Comparison of ENCODE assay signal across 10 cellular contexts in the genomic region with DNA sequence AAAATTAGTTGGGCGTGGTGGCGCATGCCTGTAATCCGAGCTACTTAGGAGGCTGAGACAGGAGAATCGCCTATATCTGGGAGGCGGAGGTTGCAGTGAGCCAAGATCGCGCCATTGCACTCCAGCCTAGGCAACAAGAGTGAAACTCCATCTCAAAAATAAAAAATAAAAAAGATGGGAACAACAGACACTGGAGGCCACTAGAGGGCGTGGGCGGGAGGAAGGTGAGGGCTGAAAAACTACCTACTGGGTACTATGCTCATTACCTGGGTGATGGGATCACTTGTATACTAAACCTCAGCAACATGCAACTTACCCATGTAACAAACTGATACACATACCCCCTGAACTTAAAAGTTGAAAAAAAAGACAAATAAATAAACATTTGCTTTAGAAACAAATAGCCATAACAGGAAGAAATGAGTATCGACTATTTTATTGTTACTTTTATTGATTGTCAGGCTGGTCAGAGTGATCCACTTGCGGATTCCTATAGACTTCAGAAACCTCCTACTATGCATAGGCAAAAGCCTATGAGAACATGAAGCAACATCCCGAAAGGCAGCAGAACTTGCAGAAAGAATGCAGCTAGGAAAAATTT.
DNase-seq lines count a peak whose midpoint lies in the region; ATAC-seq, FAIRE-seq and TF ChIP-seq lines count a peak whose summit lies in the region.
"Had no signal": no experiment of that assay in that cellular context is flagged by ENCODE, and none has a peak within 500 bp of the region (broad histone marks: within the 10 kb centered on the region; RNA-seq: fewer than 3 reads in every experiment).

No MANE protein-coding gene starts in this region.

- H3K27ac Mint-ChIP-seq in activated CD8-positive, alpha-beta memory T cell treated with anti-CD3 and anti-CD28 coated beads, Interleukin-2, amount 10 ng/mL, durations not matched to agents 7 days and 5 days, result no peak overlapping the region
- no peak overlapping the region for H3K27ac Mint-ChIP-seq in progenitor cell of endocrine pancreas
- H3K27ac Mint-ChIP-seq: activated naive CD4-positive, alpha-beta T cell treated with anti-CD3 and anti-CD28 coated beads, Interleukin-2, amount 50 U/mL, for 24 hours had no signal

- TF ChIP-seq CTCF in bronchial epithelial cell (IDR thresholded peaks at IDR 0.05; ENCODE audit: insufficient read depth, low read length, severe bottlenecking), result peak; percentile 56
- TF ChIP-seq CTCF in progenitor cell of endocrine pancreas (IDR thresholded peaks at IDR 0.05; ENCODE audit: unreplicated experiment), result peak; percentile 51

- CTCF ChIA-PET in activated CD8-positive, alpha-beta memory T cell treated with anti-CD3 and anti-CD28 coated beads, Interleukin-2, amount 10 ng/mL, durations not matched to agents 7 days and 5 days (lab: Charles Lee), result interaction anchor here (0.7 to 5.5 kb wide), 8 partner anchors 8 to 75 kb away, joined by 3 to 41 read pairs (median 4); no protein-coding TSS in a partner anchor

- H3K4me1 Mint-ChIP-seq in activated CD8-positive, alpha-beta memory T cell treated with anti-CD3 and anti-CD28 coated beads, Interleukin-2, amount 10 ng/mL, durations not matched to agents 7 days and 5 days, result peaks cover 18% of the 10 kb centered on the region
- no peaks in the 10 kb centered on the region for H3K4me1 Mint-ChIP-seq in progenitor cell of endocrine pancreas (ENCODE audit: low read depth)

- FAIRE-seq in bronchial epithelial cell (lab: Jason Lieb, UNC), result no peak

- no peak overlapping the region for H3K4me3 Mint-ChIP-seq in activated CD8-positive, alpha-beta memory T cell treated with anti-CD3 and anti-CD28 coated beads, Interleukin-2, amount 10 ng/mL, durations not matched to agents 7 days and 5 days
- H3K4me3 Mint-ChIP-seq in progenitor cell of endocrine pancreas (ENCODE audit: low read depth), result no peak overlapping the region
- H3K4me3 Mint-ChIP-seq: activated naive CD4-positive, alpha-beta T cell treated with anti-CD3 and anti-CD28 coated beads, Interleukin-2, amount 50 U/mL, for 24 hours had no signal

- no peak for ATAC-seq in activated CD8-positive, alpha-beta memory T cell treated with anti-CD3 and anti-CD28 coated beads, Interleukin-2, amount 10 ng/mL, durations not matched to agents 7 days and 5 days
- no peak for ATAC-seq in sciatic nerve

- H3K9me3 Mint-ChIP-seq in activated CD8-positive, alpha-beta memory T cell treated with anti-CD3 and anti-CD28 coated beads, Interleukin-2, amount 10 ng/mL, durations not matched to agents 7 days and 5 days (ENCODE audit: low read depth), result peaks cover 2% of the 10 kb centered on the region
- H3K9me3 Mint-ChIP-seq in progenitor cell of endocrine pancreas (ENCODE audit: low read depth), result peaks cover 3% of the 10 kb centered on the region
- H3K9me3 Mint-ChIP-seq: activated naive CD4-positive, alpha-beta T cell treated with anti-CD3 and anti-CD28 coated beads, Interleukin-2, amount 50 U/mL, for 24 hours had no signal

- H3K4me3 ChIP-seq in bronchial epithelial cell (ENCODE audit: low read depth, low read length), result no peak overlapping the region

- peak; percentile 44 for DNase-seq in activated CD8-positive, alpha-beta memory T cell treated with anti-CD3 and anti-CD28 coated beads, Interleukin-2, amount 50 U/mL, for 4 hours
- DNase-seq in activated CD8-positive, alpha-beta memory T cell treated with anti-CD3 and anti-CD28 coated beads, Interleukin-2, amount 10 ng/mL, durations not matched to agents 7 days and 5 days, result no peak
- DNase-seq in NAMALWA (ENCODE audit: low spot score) (peak; percentile 46), bronchial epithelial cell (ENCODE audit: low read depth) (peak; percentile 7), progenitor cell of endocrine pancreas (ENCODE audit: low spot score, unreplicated experiment) (no peak), DMS79 (lab: John Stamatoyannopoulos, UW) (no peak), sciatic nerve (ENCODE audit: low spot score) (no peak), NCI-H1436 (lab: John Stamatoyannopoulos, UW) (no peak)
- DNase-seq: kidney glomerular epithelial cell had no signal

- no peaks in the 10 kb centered on the region for H3K36me3 ChIP-seq in bronchial epithelial cell (ENCODE audit: control insufficient read depth, insufficient read depth, low read length)

- H3K36me3 Mint-ChIP-seq in activated CD8-positive, alpha-beta memory T cell treated with anti-CD3 and anti-CD28 coated beads, Interleukin-2, amount 10 ng/mL, durations not matched to agents 7 days and 5 days, result peaks cover 1% of the 10 kb centered on the region
- peaks cover 3% of the 10 kb centered on the region for H3K36me3 Mint-ChIP-seq in progenitor cell of endocrine pancreas (ENCODE audit: insufficient read depth)
- H3K36me3 Mint-ChIP-seq: activated naive CD4-positive, alpha-beta T cell treated with anti-CD3 and anti-CD28 coated beads, Interleukin-2, amount 50 U/mL, for 24 hours had no signal

- no peaks in the 10 kb centered on the region for H3K27me3 ChIP-seq in bronchial epithelial cell (ENCODE audit: control insufficient read depth, insufficient read depth, low read length)

- intact Hi-C loops in sciatic nerve (cut with DNase I), result no loop called here

- H3K27me3 Mint-ChIP-seq in activated CD8-positive, alpha-beta memory T cell treated with anti-CD3 and anti-CD28 coated beads, Interleukin-2, amount 10 ng/mL, durations not matched to agents 7 days and 5 days, result peaks cover 2% of the 10 kb centered on the region
- H3K27me3 Mint-ChIP-seq in progenitor cell of endocrine pancreas, result no peaks in the 10 kb centered on the region
- H3K27me3 Mint-ChIP-seq: activated naive CD4-positive, alpha-beta T cell treated with anti-CD3 and anti-CD28 coated beads, Interleukin-2, amount 50 U/mL, for 24 hours had no signal

Comparison
In these comparisons a context has a peak if more than half of its experiments do, and no peak if none do; other contexts are left out.
1. DNase-seq: peak in activated CD8-positive, alpha-beta memory T cell treated with anti-CD3 and anti-CD28 coated beads, Interleukin-2, amount 50 U/mL, for 4 hours (single experiment), NAMALWA (single experiment) and bronchial epithelial cell (single experiment); none in activated CD8-positive, alpha-beta memory T cell treated with anti-CD3 and anti-CD28 coated beads, Interleukin-2, amount 10 ng/mL, durations not matched to agents 7 days and 5 days (single experiment), progenitor cell of endocrine pancreas (single experiment), DMS79 (single experiment), sciatic nerve (single experiment) and NCI-H1436 (single experiment).